12 cellular contexts compared by ENCODE assay signal in genomic region chr5:75640395-75640794, GRCh38. TPM values are rescaled to one million over a fixed set of nuclear protein-coding genes. Genes with fewer than 3 reads are reported as not detected.
DNase-seq lines count a peak whose midpoint lies in the region; ATAC-seq and TF ChIP-seq lines count a peak whose summit lies in the region.
"Had no signal": no experiment of that assay in that cellular context is flagged by ENCODE, and none has a peak within 500 bp of the region (broad histone marks: within the 10 kb centered on the region; RNA-seq: fewer than 3 reads in every experiment).

No MANE protein-coding gene starts in this region.

- no peak for TF ChIP-seq CTCF in BJ (IDR thresholded peaks at IDR 0.05; ENCODE audit: insufficient read depth, low read depth, low read length)
- TF ChIP-seq CTCF in Loucy (conservative IDR thresholded peaks at IDR 0.05; ENCODE audit: low read length): no peak
- TF ChIP-seq CTCF in gastroesophageal sphincter (IDR thresholded peaks at IDR 0.05): no peak

- H3K79me2 ChIP-seq in Loucy (ENCODE audit: insufficient read depth, low read length): no peaks in the 10 kb centered on the region

- H3K4me1 ChIP-seq in Loucy (ENCODE audit: insufficient read depth, low read length, poor library complexity, severe bottlenecking) (peaks cover 5% of the 10 kb centered on the region), gastroesophageal sphincter (no peaks in the 10 kb centered on the region)
- H3K4me1 ChIP-seq: left ventricle myocardium inferior, neural progenitor cell had no signal

- no peak for TF ChIP-seq POLR2A in gastroesophageal sphincter (IDR thresholded peaks at IDR 0.05)

- H3K27me3 ChIP-seq in BJ (ENCODE audit: control insufficient read depth, insufficient read depth, low read length): no peaks in the 10 kb centered on the region; the same call in 1 of the 2 replicates
- H3K27me3 ChIP-seq in Loucy (ENCODE audit: insufficient read depth, low read length, poor library complexity, severe bottlenecking): no peaks in the 10 kb centered on the region
- H3K27me3 ChIP-seq in gastroesophageal sphincter: no peaks in the 10 kb centered on the region
- H3K27me3 ChIP-seq: neural progenitor cell had no signal

- H3K4me3 ChIP-seq in BJ (ENCODE audit: low read depth, low read length): no peak overlapping the region
- no peak overlapping the region for H3K4me3 ChIP-seq in Loucy (ENCODE audit: low read length, poor library complexity, severe bottlenecking)
- no peak overlapping the region for H3K4me3 ChIP-seq in gastroesophageal sphincter
- H3K4me3 ChIP-seq: left ventricle myocardium inferior, neural progenitor cell had no signal

- no peak overlapping the region for H3K9ac ChIP-seq in Loucy (ENCODE audit: low read depth, low read length, poor library complexity, severe bottlenecking)
- H3K9ac ChIP-seq: neural progenitor cell had no signal

- H2AFZ ChIP-seq in Loucy (ENCODE audit: low read length): 0 out of 2 replicates have a peak overlapping the region, but pooled peaks have one; percentile 35
- H2AFZ ChIP-seq: neural progenitor cell had no signal

- H3K4me2 ChIP-seq in Loucy (ENCODE audit: low read depth, low read length, poor library complexity, severe bottlenecking): no peak overlapping the region
- H3K4me2 ChIP-seq: neural progenitor cell had no signal

- ATAC-seq in gastroesophageal sphincter: no peak
- no peak for ATAC-seq in HG02981 (IDR thresholded peaks at IDR 0.05; ENCODE audit: unreplicated experiment)

- no peaks in the 10 kb centered on the region for H3F3A ChIP-seq in Loucy (ENCODE audit: low read depth)

- no peaks in the 10 kb centered on the region for H4K20me1 ChIP-seq in Loucy (ENCODE audit: insufficient read depth, low read length, poor library complexity, severe bottlenecking)

- H3K9me3 ChIP-seq in Loucy (ENCODE audit: insufficient read depth, low read depth, low read length): no peaks in the 10 kb centered on the region
- H3K9me3 ChIP-seq in gastroesophageal sphincter: peaks cover 0 to 5% (median 0%) of the 10 kb centered on the region in 3 donors

- H3K36me3 ChIP-seq in BJ (ENCODE audit: control insufficient read depth, insufficient read depth, low read length) (no peaks in the 10 kb centered on the region), Loucy (ENCODE audit: insufficient read depth, low read length) (no peaks in the 10 kb centered on the region), gastroesophageal sphincter (no peaks in the 10 kb centered on the region)
- H3K36me3 ChIP-seq: neural progenitor cell had no signal

- no peaks in the 10 kb centered on the region for H3K9me2 ChIP-seq in Loucy (replicated peaks; ENCODE audit: low read depth, low read length)

- no peak overlapping the region for H3K27ac ChIP-seq in gastroesophageal sphincter
- H3K27ac ChIP-seq: left ventricle myocardium inferior, neural progenitor cell had no signal

- POLR2A ChIA-PET in BJ (lab: Charles Lee): no interaction called here

- CTCF ChIA-PET in BJ (lab: Yijun Ruan, JAX): interaction anchor here (1.1 kb wide), 1 partner anchor 11 kb away, joined by 3 read pairs; no protein-coding TSS in a partner anchor

- DNase-seq in BJ (ENCODE audit: low read depth): peak; percentile 82
- peak; percentile 91 for DNase-seq in dermis blood vessel endothelial cell
- DNase-seq in left kidney (ENCODE audit: low read depth, low spot score): peak; percentile 48
- no peak for DNase-seq in SW480 (ENCODE audit: low spot score)
- no peak for DNase-seq in cortex of kidney (lab: John Stamatoyannopoulos, UW)
- DNase-seq: CD4-positive, alpha-beta T cell; left ventricle myocardium inferior; stimulated activated CD8-positive, alpha-beta memory T cell treated with anti-CD3 and anti-CD28 coated beads, Interleukin-4, amount 100 ng/mL, for 48 hours had no signal

- TF ChIP-seq EP300 in gastroesophageal sphincter (IDR thresholded peaks at IDR 0.05): no peak

RNA-seq across cellular contexts. Expression of gene ANKDD1B, which starts 29.1 kb away (rescaled TPM):
- 0.18 and 0.32 TPM in 2 replicates for polyA plus RNA-seq in BJ (2011; rRNA removed)
- polyA minus RNA-seq in BJ (2011; rRNA and poly(A)+ RNA removed): 0.21 and 0.38 TPM in 2 replicates
- total RNA-seq in dermis blood vessel endothelial cell (0.68 and 1.1 TPM in 2 replicates), gastroesophageal sphincter (under 1 TPM in 2 of 4 donors, not detected in 2; 0.20 to 0.94 TPM)

Comparison
In these comparisons a context has a peak if more than half of its experiments do, and no peak if none do; other contexts are left out.
1. DNase-seq: peak in BJ (single experiment), dermis blood vessel endothelial cell (single experiment) and left kidney (single experiment); none in SW480 (single experiment) and cortex of kidney (single experiment).